Comparison of ENCODE assay signal across 17 cellular contexts in genomic region chr2:211751853-211752252, GRCh38.
"Had no signal": no experiment of that assay in that cellular context is flagged by ENCODE, and none has a peak within 500 bp of the region (broad histone marks: within the 10 kb centered on the region; RNA-seq: fewer than 3 reads in every experiment).

No MANE protein-coding gene starts in this region.

- H3K4me3 Mint-ChIP-seq: activated CD4-positive, alpha-beta T cell treated with anti-CD3 and anti-CD28 coated beads, Interleukin-2, amount 10 ng/mL, durations not matched to agents 7 days and 5 days; activated naive CD8-positive, alpha-beta T cell treated with anti-CD3 and anti-CD28 coated beads, Interleukin-2, amount 10 ng/mL, durations not matched to agents 7 days and 5 days; naive thymus-derived CD4-positive, alpha-beta T cell; stimulated activated naive CD8-positive, alpha-beta T cell treated with anti-CD3 and anti-CD28 coated beads, Interleukin-15, Interleukin-2, amounts not matched to agents 100 ng/mL and 50 ng/mL, for 24 hours; type B pancreatic cell had no signal

- H3K79me2 ChIP-seq: parathyroid adenoma had no signal

- H3K9me3 Mint-ChIP-seq: activated CD4-positive, alpha-beta T cell treated with anti-CD3 and anti-CD28 coated beads, Interleukin-2, amount 10 ng/mL, durations not matched to agents 7 days and 5 days; activated naive CD8-positive, alpha-beta T cell treated with anti-CD3 and anti-CD28 coated beads, Interleukin-2, amount 10 ng/mL, durations not matched to agents 7 days and 5 days; stimulated activated naive CD8-positive, alpha-beta T cell treated with anti-CD3 and anti-CD28 coated beads, Interleukin-15, Interleukin-2, amounts not matched to agents 100 ng/mL and 50 ng/mL, for 24 hours; type B pancreatic cell had no signal

- H3K36me3 Mint-ChIP-seq: activated naive CD8-positive, alpha-beta T cell treated with anti-CD3 and anti-CD28 coated beads, Interleukin-2, amount 10 ng/mL, durations not matched to agents 7 days and 5 days; naive thymus-derived CD4-positive, alpha-beta T cell; type B pancreatic cell had no signal

- H3K4me3 ChIP-seq: left ventricle myocardium inferior, mucosa of descending colon, sigmoid colon, spleen, suprapubic skin had no signal

- H3K9ac ChIP-seq: parathyroid adenoma had no signal

- H3K27me3 ChIP-seq: foreskin keratinocyte, neutrophil, sigmoid colon, spleen, suprapubic skin had no signal

- H3K27me3 Mint-ChIP-seq: activated CD4-positive, alpha-beta T cell treated with anti-CD3 and anti-CD28 coated beads, Interleukin-2, amount 10 ng/mL, durations not matched to agents 7 days and 5 days; activated naive CD8-positive, alpha-beta T cell treated with anti-CD3 and anti-CD28 coated beads, Interleukin-2, amount 10 ng/mL, durations not matched to agents 7 days and 5 days; naive thymus-derived CD4-positive, alpha-beta T cell; stimulated activated naive CD8-positive, alpha-beta T cell treated with anti-CD3 and anti-CD28 coated beads, Interleukin-15, Interleukin-2, amounts not matched to agents 100 ng/mL and 50 ng/mL, for 24 hours; type B pancreatic cell had no signal

- H3K4me1 ChIP-seq: foreskin keratinocyte, parathyroid adenoma, sigmoid colon, spleen, suprapubic skin had no signal

- H3K4me1 Mint-ChIP-seq: activated CD4-positive, alpha-beta T cell treated with anti-CD3 and anti-CD28 coated beads, Interleukin-2, amount 10 ng/mL, durations not matched to agents 7 days and 5 days; activated naive CD8-positive, alpha-beta T cell treated with anti-CD3 and anti-CD28 coated beads, Interleukin-2, amount 10 ng/mL, durations not matched to agents 7 days and 5 days; naive thymus-derived CD4-positive, alpha-beta T cell had no signal

- H3K36me3 ChIP-seq: left ventricle myocardium inferior, neutrophil, sigmoid colon, spleen, suprapubic skin had no signal

- H3K27ac ChIP-seq: foreskin keratinocyte, left ventricle myocardium inferior, neutrophil, parathyroid adenoma, sigmoid colon, spleen, suprapubic skin had no signal

- DNase-seq: activated CD4-positive, alpha-beta T cell treated with anti-CD3 and anti-CD28 coated beads, Interleukin-2, amount 10 ng/mL, durations not matched to agents 7 days and 5 days; activated CD8-positive, alpha-beta memory T cell treated with anti-CD3 and anti-CD28 coated beads, Interleukin-2, amount 50 U/mL, for 48 hours; activated naive CD8-positive, alpha-beta T cell treated with anti-CD3 and anti-CD28 coated beads, Interleukin-2, amount 10 ng/mL, durations not matched to agents 7 days and 5 days; central memory CD4-positive, alpha-beta T cell; cortex of kidney; effector memory CD4-positive, alpha-beta T cell; foreskin keratinocyte; left ventricle myocardium inferior; mucosa of descending colon; naive thymus-derived CD4-positive, alpha-beta T cell; sigmoid colon; spleen had no signal

- H2AFZ ChIP-seq: parathyroid adenoma had no signal

- ATAC-seq: foreskin keratinocyte; mucosa of descending colon; naive thymus-derived CD4-positive, alpha-beta T cell had no signal

- H3K9me3 ChIP-seq: left ventricle myocardium inferior, mucosa of descending colon, neutrophil, sigmoid colon, spleen, suprapubic skin had no signal

- H3K27ac Mint-ChIP-seq: activated CD4-positive, alpha-beta T cell treated with anti-CD3 and anti-CD28 coated beads, Interleukin-2, amount 10 ng/mL, durations not matched to agents 7 days and 5 days; activated naive CD8-positive, alpha-beta T cell treated with anti-CD3 and anti-CD28 coated beads, Interleukin-2, amount 10 ng/mL, durations not matched to agents 7 days and 5 days; stimulated activated naive CD8-positive, alpha-beta T cell treated with anti-CD3 and anti-CD28 coated beads, Interleukin-15, Interleukin-2, amounts not matched to agents 100 ng/mL and 50 ng/mL, for 24 hours; type B pancreatic cell had no signal
